Comparison of ENCODE assay signal across 14 cellular contexts in genomic region chr9:94011134-94011533, GRCh38. TPM values are rescaled to one million over a fixed set of nuclear protein-coding genes. Genes with fewer than 3 reads are reported as not detected.
A peak's percentile ranks its signal among the peaks of the same experiment; 100 is the strongest.
DNase-seq lines count a peak whose midpoint lies in the region; ATAC-seq and TF ChIP-seq lines count a peak whose summit lies in the region.
"Had no signal": no experiment of that assay in that cellular context is flagged by ENCODE, and none has a peak within 500 bp of the region (broad histone marks: within the 10 kb centered on the region; RNA-seq: fewer than 3 reads in every experiment).

No MANE protein-coding gene starts in this region.

- H3K9me3 ChIP-seq in left ventricle myocardium inferior (replicated peaks) (no peaks in the 10 kb centered on the region), T-helper 17 cell (ENCODE audit: control insufficient read depth, low read length, poor library complexity, severe bottlenecking) (no peaks in the 10 kb centered on the region), gastroesophageal sphincter (no peaks in the 10 kb centered on the region), ascending aorta (no peaks in the 10 kb centered on the region)

- no peaks in the 10 kb centered on the region for H3K4me1 ChIP-seq in left ventricle myocardium inferior
- H3K4me1 ChIP-seq in gastroesophageal sphincter, result peaks cover 0 to 20% (median 6%) of the 10 kb centered on the region in 3 donors
- H3K4me1 ChIP-seq in ascending aorta, result no peaks in the 10 kb centered on the region

- H3K36me3 ChIP-seq in left ventricle myocardium inferior (no peaks in the 10 kb centered on the region), gastroesophageal sphincter (no peaks in the 10 kb centered on the region), ascending aorta (no peaks in the 10 kb centered on the region)

- intact Hi-C loops in left cardiac atrium (cut with DNase I) (loop anchor here in 1 of 2 donors (10.0 kb wide), 1 partner anchor 204 kb away; no protein-coding TSS in a partner anchor), left ventricle myocardium inferior (cut with micrococcal nuclease) (no loop called here), ascending aorta (cut with DNase I) (no loop called here)

- H3K27me3 Mint-ChIP-seq in T-helper 17 cell, result peaks cover 14% of the 10 kb centered on the region

- DNase-seq in left cardiac atrium (peak; percentile 35), left ventricle myocardium inferior (no peak), T-helper 17 cell (no peak), ureter (ENCODE audit: low spot score) (peak; percentile 54), ascending aorta (ENCODE audit: low spot score in 2 of 2) (no peak), activated gamma-delta T cell (lab: John Stamatoyannopoulos, UW) (no peak), NCI-H146 treated with DMSO at 0.1 percent for 48 hours (lab: John Stamatoyannopoulos, UW; ENCODE audit: unreplicated experiment) (no peak)
- DNase-seq: activated CD4-positive, alpha-beta T cell treated with anti-CD3 and anti-CD28 coated beads for 1 hour; activated T-cell treated with anti-CD3 and anti-CD28 coated beads, Interleukin-2, amount 50 U/mL, for 48 hours; Karpas-422; T-helper 1 cell had no signal

- no peak overlapping the region for H3K4me3 Mint-ChIP-seq in T-helper 17 cell
- H3K4me3 Mint-ChIP-seq: memory B cell had no signal

- H3K27ac Mint-ChIP-seq in T-helper 17 cell, result peak overlapping the region; percentile 24
- H3K27ac Mint-ChIP-seq: memory B cell had no signal

- TF ChIP-seq CTCF in left ventricle myocardium inferior (IDR thresholded peaks at IDR 0.05; ENCODE audit: borderline replicate concordance) (no peak), gastroesophageal sphincter (IDR thresholded peaks at IDR 0.05) (no peak), ascending aorta (IDR thresholded peaks at IDR 0.05) (no peak)

- peaks cover 2% of the 10 kb centered on the region for H3K36me3 Mint-ChIP-seq in T-helper 17 cell (ENCODE audit: low read depth)
- H3K36me3 Mint-ChIP-seq: memory B cell had no signal

- ATAC-seq in left cardiac atrium (peak; percentile 67 to 93), T-helper 17 cell (peak; percentile 40), gastroesophageal sphincter (peak; percentile 84)

- no peak for TF ChIP-seq EP300 in gastroesophageal sphincter (IDR thresholded peaks at IDR 0.05)

- H3K4me3 ChIP-seq in left ventricle myocardium inferior (no peak overlapping the region), gastroesophageal sphincter (no peak overlapping the region), ascending aorta (no peak overlapping the region)

- peaks cover 7% of the 10 kb centered on the region for H3K27me3 ChIP-seq in left ventricle myocardium inferior (ENCODE audit: low read depth)
- no peaks in the 10 kb centered on the region for H3K27me3 ChIP-seq in gastroesophageal sphincter
- H3K27me3 ChIP-seq in ascending aorta, result no peaks in the 10 kb centered on the region

- H3K4me1 Mint-ChIP-seq in T-helper 17 cell, result peaks cover 14% of the 10 kb centered on the region
- H3K4me1 Mint-ChIP-seq: memory B cell had no signal

- WGBS in gastroesophageal sphincter (ENCODE audit: low coverage in 1 of 2), 2 donors, result 26 to 28% methylated on average over 4 of the region's 4 CpGs

- H3K27ac ChIP-seq in left ventricle myocardium inferior (replicated peaks) (no peak overlapping the region), gastroesophageal sphincter (peak overlapping the region; percentile 55 to 81 (median 60)), ascending aorta (no peak overlapping the region)

- TF ChIP-seq POLR2A in gastroesophageal sphincter (IDR thresholded peaks at IDR 0.05), result no peak

RNA-seq across cellular contexts. Expression of gene BARX1, which starts 56.0 kb away (rescaled TPM):
- total RNA-seq in left cardiac atrium (not detected), left ventricle myocardium inferior (not detected), T-helper 17 cell (not detected), gastroesophageal sphincter (100 to 1,000 TPM in 2 of 4 donors, under 1 TPM in 2; 0.37 to 469 (median 84.4) TPM), ureter (not detected), ascending aorta (not detected)
- total RNA-seq: bronchial epithelial cell had no signal

Comparison
In these comparisons a context has a peak if more than half of its experiments do, and no peak if none do; other contexts are left out.
1. DNase-seq: peak in left cardiac atrium (single experiment) and ureter (single experiment); none in left ventricle myocardium inferior (single experiment), T-helper 17 cell (0 of 3), ascending aorta (0 of 2), activated gamma-delta T cell (single experiment) and NCI-H146 treated with DMSO at 0.1 percent for 48 hours (single experiment).
2. H3K27ac ChIP-seq: peak in gastroesophageal sphincter (4 of 4); none in left ventricle myocardium inferior (single experiment) and ascending aorta (0 of 2).
3. Peak in every context shown above with its lines, with median percentiles within 50 percentile points of each other: ATAC-seq.